In genomic region chr6:391559-392440, GRCh38 we compare ENCODE assay signal across 8 cellular contexts. TPM values are rescaled to one million over a fixed set of nuclear protein-coding genes. Genes with fewer than 3 reads are reported as not detected.
A peak's percentile ranks its signal among the peaks of the same experiment; 100 is the strongest.
DNase-seq lines count a peak whose midpoint lies in the region; ATAC-seq and TF ChIP-seq lines count a peak whose summit lies in the region.

TSS of gene IRF4 (plus strand) at chr6:391752. CDS start at chr6:393153, 1,401 bp downstream.

- DNase-seq in activated CD8-positive, alpha-beta T cell treated with anti-CD3 and anti-CD28 coated beads for 36 hours = peak; percentile 75
- DNase-seq in fibroblast of mammary gland (ENCODE audit: low read depth) (peak; percentile 9), prostate gland (ENCODE audit: low spot score) (no peak), HT-29 (ENCODE audit: low spot score) (no peak), HCEC 1CT (no peak), SW480 (ENCODE audit: low spot score) (no peak)

- TF ChIP-seq CTCF in activated CD8-positive, alpha-beta T cell treated with anti-CD3 and anti-CD28 coated beads for 36 hours (IDR thresholded peaks at IDR 0.05) = no peak
- TF ChIP-seq CTCF in fibroblast of mammary gland (conservative IDR thresholded peaks at IDR 0.05; ENCODE audit: control insufficient read depth, insufficient read depth, low read depth, low read length) = no peak
- TF ChIP-seq CTCF in prostate gland (IDR thresholded peaks at IDR 0.05) = no peak

- peaks cover 45% of the 10 kb centered on the region for H3K27me3 ChIP-seq in prostate gland (replicated peaks; ENCODE audit: insufficient read depth)

- WGBS in prostate gland = 1% methylated on average over 62 of the region's 82 CpGs

- H3K27ac ChIP-seq in prostate gland = no peak within 1 kb of the TSS

- in situ Hi-C loops in GM18951 (cut with MboI; ENCODE audit: low sequenced_read_pairs, unreplicated experiment) = loop anchor here (10.0 kb wide), 1 partner anchor 167 kb away; no protein-coding TSS in a partner anchor

- no peaks in the 10 kb centered on the region for H3K9me3 ChIP-seq in prostate gland

- peak within 1 kb of the TSS; percentile 99 for H3K4me3 Mint-ChIP-seq in activated CD8-positive, alpha-beta T cell treated with anti-CD3 and anti-CD28 coated beads for 36 hours

- peak; percentile 100 for TF ChIP-seq POLR2A in GM18951 (IDR thresholded peaks at IDR 0.05; ENCODE audit: extremely low read depth, insufficient read depth, insufficient read length)
- TF ChIP-seq POLR2A in prostate gland (IDR thresholded peaks at IDR 0.05) = no peak

- H3K9me3 Mint-ChIP-seq in activated CD8-positive, alpha-beta T cell treated with anti-CD3 and anti-CD28 coated beads for 36 hours = no peaks in the 10 kb centered on the region

- no peaks in the 10 kb centered on the region for H3K36me3 ChIP-seq in prostate gland

- peak within 1 kb of the TSS; percentile 97 for H3K27ac Mint-ChIP-seq in activated CD8-positive, alpha-beta T cell treated with anti-CD3 and anti-CD28 coated beads for 36 hours

- peaks cover 5% of the 10 kb centered on the region for H3K4me1 ChIP-seq in prostate gland (replicated peaks)

- H3K27me3 Mint-ChIP-seq in activated CD8-positive, alpha-beta T cell treated with anti-CD3 and anti-CD28 coated beads for 36 hours = peaks cover 4% of the 10 kb centered on the region

- intact Hi-C loops in activated CD8-positive, alpha-beta T cell treated with anti-CD3 and anti-CD28 coated beads for 36 hours (cut with micrococcal nuclease) = loop anchor here (5.0 kb wide), 1 partner anchor 204 kb away; no protein-coding TSS in a partner anchor
- intact Hi-C loops in prostate gland (cut with DNase I) = no loop called here

- CTCF ChIA-PET in activated CD8-positive, alpha-beta T cell treated with anti-CD3 and anti-CD28 coated beads for 36 hours (lab: Charles Lee) = interaction anchor here (0.8 to 3.8 kb wide), 14 partner anchors 8 to 244 kb away, joined by 3 to 16 read pairs (median 4); no protein-coding TSS in a partner anchor

- peak; percentile 52 for ATAC-seq in HG03045 (IDR thresholded peaks at IDR 0.05; ENCODE audit: unreplicated experiment)
- peak; percentile 51 for ATAC-seq in activated CD8-positive, alpha-beta T cell treated with anti-CD3 and anti-CD28 coated beads for 36 hours

- POLR2A ChIA-PET in activated CD8-positive, alpha-beta T cell treated with anti-CD3 and anti-CD28 coated beads for 36 hours (lab: Charles Lee) = interaction anchor here (0.7 to 29.9 kb wide), 37 partner anchors 9 to 208 kb away, joined by 3 to 888 read pairs (median 5); partner anchors contain the start of gene DUSP22

- H3K4me1 Mint-ChIP-seq in activated CD8-positive, alpha-beta T cell treated with anti-CD3 and anti-CD28 coated beads for 36 hours (ENCODE audit: low read depth) = peaks cover 52% of the 10 kb centered on the region

- H3K4me3 ChIP-seq in fibroblast of mammary gland (ENCODE audit: control insufficient read depth, low read depth, low read length) (peak within 1 kb of the TSS; percentile 20), prostate gland (peak within 1 kb of the TSS; percentile 17 to 19)

- peaks cover 46% of the 10 kb centered on the region for H3K36me3 Mint-ChIP-seq in activated CD8-positive, alpha-beta T cell treated with anti-CD3 and anti-CD28 coated beads for 36 hours (ENCODE audit: low read depth)

RNA-seq across cellular contexts. Expression of gene IRF4, which starts in this region (rescaled TPM):
- 100 to 1,000 TPM; 409 to 439 TPM for total RNA-seq in activated CD8-positive, alpha-beta T cell treated with anti-CD3 and anti-CD28 coated beads for 36 hours
- total RNA-seq in prostate gland = 1 to 10 TPM in 1 of 2 donors, under 1 TPM in 1; 0.77 to 1.6 TPM
- total RNA-seq in HT-29 (2014; rRNA removed; shearing (Covaris generic)) = not detected in 2 replicates

Comparison
In these comparisons a context has a peak if more than half of its experiments do, and no peak if none do; other contexts are left out.
1. RNA of gene IRF4 (total RNA-seq): 409 to 439 TPM in activated CD8-positive, alpha-beta T cell treated with anti-CD3 and anti-CD28 coated beads for 36 hours; 0.77 to 1.6 TPM in prostate gland and not detected in HT-29; every median in the first group is over 100 times any median in the second.
2. DNase-seq: peak in activated CD8-positive, alpha-beta T cell treated with anti-CD3 and anti-CD28 coated beads for 36 hours (single experiment) and fibroblast of mammary gland (single experiment); none in prostate gland (single experiment), HT-29 (single experiment), HCEC 1CT (single experiment) and SW480 (single experiment).